ENCODE assay signal across 25 cellular contexts in genomic region chr22:19520566-19521305, GRCh38. TPM values are rescaled to one million over a fixed set of nuclear protein-coding genes. Genes with fewer than 3 reads are reported as not detected.
DNase-seq lines count a peak whose midpoint lies in the region; ATAC-seq and TF ChIP-seq lines count a peak whose summit lies in the region.
"Had no signal": no experiment of that assay in that cellular context is flagged by ENCODE, and none has a peak within 500 bp of the region (broad histone marks: within the 10 kb centered on the region; RNA-seq: fewer than 3 reads in every experiment).

No MANE protein-coding gene starts in this region.

- H2AFZ ChIP-seq in osteoblast (ENCODE audit: low read length) (no peak overlapping the region), smooth muscle cell (ENCODE audit: low read depth) (no peak overlapping the region)
- H2AFZ ChIP-seq: PC-9 had no signal

- H3K9me3 Mint-ChIP-seq in effector memory CD8-positive, alpha-beta T cell = no peaks in the 10 kb centered on the region
- H3K9me3 Mint-ChIP-seq: activated CD4-positive, alpha-beta T cell treated with anti-CD3 and anti-CD28 coated beads, Interleukin-2, amount 10 ng/mL, durations not matched to agents 7 days and 5 days; activated naive CD4-positive, alpha-beta T cell treated with anti-CD3 and anti-CD28 coated beads, Interleukin-2, amount 10 ng/mL, durations not matched to agents 7 days and 5 days; memory B cell had no signal

- H3K36me3 ChIP-seq in left ventricle myocardium inferior (no peaks in the 10 kb centered on the region), esophagus squamous epithelium (no peaks in the 10 kb centered on the region), osteoblast (ENCODE audit: insufficient read depth, low read length) (no peaks in the 10 kb centered on the region), smooth muscle cell (ENCODE audit: low read depth) (no peaks in the 10 kb centered on the region)

- H3K9ac ChIP-seq in smooth muscle cell (ENCODE audit: low read depth) = no peak overlapping the region
- H3K9ac ChIP-seq: BLaER1 treated with 17β-estradiol and CSF1 and Interleukin-3, amounts not matched to agents 10 nM and 100 nM had no signal

- no peaks in the 10 kb centered on the region for H3K79me2 ChIP-seq in osteoblast (ENCODE audit: insufficient read depth, low read length)
- no peaks in the 10 kb centered on the region for H3K79me2 ChIP-seq in smooth muscle cell (ENCODE audit: low read depth)

- H3K27ac ChIP-seq in left ventricle myocardium inferior (replicated peaks) = peak overlapping the region; percentile 95
- H3K27ac ChIP-seq in right cardiac atrium (ENCODE audit: low read length) = no peak overlapping the region
- H3K27ac ChIP-seq in esophagus squamous epithelium = peak overlapping the region in 2 of 4 donors; percentile 82 to 83
- no peak overlapping the region for H3K27ac ChIP-seq in osteoblast (ENCODE audit: low read depth, low read length)
- H3K27ac ChIP-seq in smooth muscle cell (ENCODE audit: low read depth) = no peak overlapping the region
- H3K27ac ChIP-seq: BLaER1 treated with 17β-estradiol and CSF1 and Interleukin-3, amounts not matched to agents 10 nM and 100 nM; neutrophil; PC-9 had no signal

- H3K36me3 Mint-ChIP-seq in effector memory CD8-positive, alpha-beta T cell (ENCODE audit: insufficient read depth) = no peaks in the 10 kb centered on the region
- H3K36me3 Mint-ChIP-seq: memory B cell had no signal

- no peaks in the 10 kb centered on the region for H3F3A ChIP-seq in smooth muscle cell (ENCODE audit: low read depth)

- peaks cover 15 to 33% of the 10 kb centered on the region in 2 donors for H3K27me3 Mint-ChIP-seq in effector memory CD8-positive, alpha-beta T cell

- H4K20me1 ChIP-seq in osteoblast (ENCODE audit: insufficient read depth, low read length) (no peaks in the 10 kb centered on the region), smooth muscle cell (ENCODE audit: low read depth) (no peaks in the 10 kb centered on the region)

- TF ChIP-seq POLR2A in esophagus squamous epithelium (IDR thresholded peaks at IDR 0.05) = no peak

- H3K4me2 ChIP-seq in osteoblast (ENCODE audit: insufficient read depth, low read length) (no peak overlapping the region), smooth muscle cell (no peak overlapping the region)
- H3K4me2 ChIP-seq: BLaER1 treated with 17β-estradiol and CSF1 and Interleukin-3, amounts not matched to agents 10 nM and 100 nM; PC-9 had no signal

- peaks cover 42% of the 10 kb centered on the region for H3K4me1 ChIP-seq in left ventricle myocardium inferior
- peaks cover under 1% of the 10 kb centered on the region for H3K4me1 ChIP-seq in right cardiac atrium (ENCODE audit: control insufficient read depth, insufficient read depth, low read length)
- peaks cover 14 to 27% (median 17%) of the 10 kb centered on the region in 3 donors for H3K4me1 ChIP-seq in esophagus squamous epithelium
- no peaks in the 10 kb centered on the region for H3K4me1 ChIP-seq in osteoblast (ENCODE audit: insufficient read depth, low read length)
- H3K4me1 ChIP-seq in smooth muscle cell (ENCODE audit: low read depth) = peaks cover 12% of the 10 kb centered on the region
- H3K4me1 ChIP-seq: BLaER1 treated with 17β-estradiol and CSF1 and Interleukin-3, amounts not matched to agents 10 nM and 100 nM had no signal

- peaks cover 33% of the 10 kb centered on the region for H3K27me3 ChIP-seq in left ventricle myocardium inferior (ENCODE audit: low read depth)
- H3K27me3 ChIP-seq in right cardiac atrium (ENCODE audit: control insufficient read depth, insufficient read depth) = no peaks in the 10 kb centered on the region
- H3K27me3 ChIP-seq in esophagus squamous epithelium = peaks cover 0 to 39% (median 5%) of the 10 kb centered on the region in 4 donors
- peaks cover 23% of the 10 kb centered on the region for H3K27me3 ChIP-seq in osteoblast (ENCODE audit: insufficient read depth, low read length)
- peaks cover 48% of the 10 kb centered on the region for H3K27me3 ChIP-seq in smooth muscle cell (ENCODE audit: low read depth)

- no peaks in the 10 kb centered on the region for H3K9me3 ChIP-seq in left ventricle myocardium inferior (replicated peaks)
- no peaks in the 10 kb centered on the region for H3K9me3 ChIP-seq in right cardiac atrium (ENCODE audit: control insufficient read depth, low read length)
- no peaks in the 10 kb centered on the region for H3K9me3 ChIP-seq in esophagus squamous epithelium
- H3K9me3 ChIP-seq in osteoblast (ENCODE audit: low read depth, low read length) = no peaks in the 10 kb centered on the region
- no peaks in the 10 kb centered on the region for H3K9me3 ChIP-seq in smooth muscle cell (replicated peaks; ENCODE audit: low read depth)
- H3K9me3 ChIP-seq: BLaER1 treated with 17β-estradiol and CSF1 and Interleukin-3, amounts not matched to agents 10 nM and 100 nM; neutrophil had no signal

- whole genome bisulfite sequencing in right cardiac atrium = 91% methylated on average over 10 of the region's 10 CpGs
- 87 to 96% methylated on average over 8 to 10 of the region's 10 CpGs for WGBS in esophagus squamous epithelium, 2 donors
- 97% methylated on average over 10 of the region's 10 CpGs for whole genome bisulfite sequencing in smooth muscle cell (ENCODE audit: low lambda C conversion rate)

- no peak for ATAC-seq in right cardiac atrium
- ATAC-seq in effector memory CD8-positive, alpha-beta T cell (replicated peaks) = no peak
- ATAC-seq: activated CD8-positive, alpha-beta memory T cell treated with anti-CD3 and anti-CD28 coated beads, Interleukin-2, amount 10 ng/mL, durations not matched to agents 7 days and 5 days had no signal

- no peak overlapping the region for H3K27ac Mint-ChIP-seq in effector memory CD8-positive, alpha-beta T cell
- H3K27ac Mint-ChIP-seq: activated CD4-positive, alpha-beta T cell treated with anti-CD3 and anti-CD28 coated beads, Interleukin-2, amount 10 ng/mL, durations not matched to agents 7 days and 5 days; activated CD8-positive, alpha-beta memory T cell treated with anti-CD3 and anti-CD28 coated beads, Interleukin-2, amount 10 ng/mL, durations not matched to agents 7 days and 5 days; activated naive CD4-positive, alpha-beta T cell treated with anti-CD3 and anti-CD28 coated beads, Interleukin-2, amount 10 ng/mL, durations not matched to agents 7 days and 5 days; memory B cell had no signal

- H3K4me1 Mint-ChIP-seq in effector memory CD8-positive, alpha-beta T cell (ENCODE audit: low read depth in 2 of 2) = peaks cover 3 to 6% of the 10 kb centered on the region in 2 donors

- H3K4me3 ChIP-seq in left ventricle myocardium inferior (peak overlapping the region; percentile 73), right cardiac atrium (ENCODE audit: low read length) (no peak overlapping the region), esophagus squamous epithelium (peak overlapping the region in 3 of 4 donors; percentile 33 to 66 (median 48)), osteoblast (ENCODE audit: insufficient read depth, low read length) (no peak overlapping the region), smooth muscle cell (no peak overlapping the region)
- H3K4me3 ChIP-seq: BLaER1 treated with 17β-estradiol and CSF1 and Interleukin-3, amounts not matched to agents 10 nM and 100 nM; PC-9 had no signal

- TF ChIP-seq CTCF in left ventricle myocardium inferior (IDR thresholded peaks at IDR 0.05; ENCODE audit: borderline replicate concordance) (no peak), esophagus squamous epithelium (IDR thresholded peaks at IDR 0.05) (no peak), osteoblast (IDR thresholded peaks at IDR 0.05; ENCODE audit: extremely low read depth, low read depth, low read length) (no peak), smooth muscle cell (IDR thresholded peaks at IDR 0.05; ENCODE audit: borderline replicate concordance, insufficient read depth, poor library complexity, severe bottlenecking) (no peak)

- DNase-seq in left ventricle myocardium inferior (no peak), right cardiac atrium (no peak), esophagus squamous epithelium (lab: John Stamatoyannopoulos, UW) (no peak), osteoblast (ENCODE audit: insufficient read length, low spot score, missing footprints) (peak; percentile 69), smooth muscle cell (lab: John Stamatoyannopoulos, UW; ENCODE audit: unreplicated experiment) (no peak), NCI-H2196 treated with DMSO at 0.1 percent for 48 hours (lab: John Stamatoyannopoulos, UW; ENCODE audit: unreplicated experiment) (no peak), NCI-H2227 (lab: John Stamatoyannopoulos, UW; ENCODE audit: unreplicated experiment) (no peak)
- no peak for DNase-seq in effector memory CD8-positive, alpha-beta T cell
- DNase-seq: activated CD4-positive, alpha-beta T cell treated with anti-CD3 and anti-CD28 coated beads, Interleukin-2, amount 10 ng/mL, durations not matched to agents 7 days and 5 days; activated CD8-positive, alpha-beta memory T cell treated with anti-CD3 and anti-CD28 coated beads, Interleukin-2, amount 10 ng/mL, durations not matched to agents 7 days and 5 days; activated naive CD4-positive, alpha-beta T cell treated with anti-CD3 and anti-CD28 coated beads, Interleukin-2, amount 10 ng/mL, durations not matched to agents 7 days and 5 days; NCI-H1092 treated with DMSO at 0.1 percent for 48 hours; NCI-H187; NCI-H2171; NCI-H524 treated with DMSO at 0.1 percent for 48 hours; PC-9; SHP77 treated with DMSO at 0.1 percent for 48 hours; small intestine; stimulated activated CD4-positive, alpha-beta T cell treated with anti-CD3 and anti-CD28 coated beads, Interleukin-2, amount 100 ng/mL, for 24 hours; T1000 had no signal

- intact Hi-C loops in left ventricle myocardium inferior (cut with micrococcal nuclease) = no loop called here
- intact Hi-C loops in right cardiac atrium (cut with DNase I) = no loop called here
- intact Hi-C loops in esophagus squamous epithelium (cut with DNase I) = no loop called here

- H3K4me3 Mint-ChIP-seq in effector memory CD8-positive, alpha-beta T cell = no peak overlapping the region
- H3K4me3 Mint-ChIP-seq: activated CD4-positive, alpha-beta T cell treated with anti-CD3 and anti-CD28 coated beads, Interleukin-2, amount 10 ng/mL, durations not matched to agents 7 days and 5 days; activated CD8-positive, alpha-beta memory T cell treated with anti-CD3 and anti-CD28 coated beads, Interleukin-2, amount 10 ng/mL, durations not matched to agents 7 days and 5 days; activated naive CD4-positive, alpha-beta T cell treated with anti-CD3 and anti-CD28 coated beads, Interleukin-2, amount 10 ng/mL, durations not matched to agents 7 days and 5 days; memory B cell had no signal

RNA-seq across cellular contexts. Expression of gene CLDN5, which starts 3.5 kb away (rescaled TPM):
- total RNA-seq in left ventricle myocardium inferior (19.5 TPM), right cardiac atrium (10 to 100 TPM in 2 of 4 donors, 1 to 10 TPM in 2; 4.1 to 12.8 (median 9.2) TPM), esophagus squamous epithelium (10 to 100 TPM in 3 of 4 donors, 1 to 10 TPM in 1; 9.7 to 62.9 (median 23.0) TPM), osteoblast (not detected in 2 replicates), smooth muscle cell (not detected in 2 replicates)
- polyA plus RNA-seq in right cardiac atrium (23.9 TPM), smooth muscle cell (0.11 TPM in 1 of 2 replicates, not detected in the other)
- total RNA-seq: activated CD8-positive, alpha-beta memory T cell treated with anti-CD3 and anti-CD28 coated beads, Interleukin-2, amount 10 ng/mL, durations not matched to agents 7 days and 5 days; G401; PC-9 had no signal
- polyA plus RNA-seq: AG04450 had no signal

RNA-seq across cellular contexts. Expression of gene CDC45, which starts 41.0 kb away (rescaled TPM):
- total RNA-seq in left ventricle myocardium inferior (0.77 TPM), right cardiac atrium (under 1 TPM in 2 of 4 donors, not detected in 2; 0.80 to 0.85 TPM), esophagus squamous epithelium (10 to 100 TPM in 2 of 4 donors, 1 to 10 TPM in 2; 3.4 to 16.7 (median 9.1) TPM), osteoblast (0.72 and 1.5 TPM in 2 replicates), smooth muscle cell (9.7 and 13.7 TPM in 2 replicates)
- polyA plus RNA-seq in right cardiac atrium (0.16 TPM), smooth muscle cell (6.6 and 9.3 TPM in 2 replicates)

RNA-seq across cellular contexts. Expression of gene UFD1, which starts 41.7 kb away (rescaled TPM):
- total RNA-seq in left ventricle myocardium inferior (41.8 TPM), right cardiac atrium (10 to 100 TPM; 34.7 to 46.9 (median 42.7) TPM), esophagus squamous epithelium (10 to 100 TPM; 33.0 to 57.4 (median 45.6) TPM), osteoblast (53.9 and 56.8 TPM in 2 replicates), smooth muscle cell (48.1 and 64.1 TPM in 2 replicates)
- polyA plus RNA-seq in right cardiac atrium (58.1 TPM), smooth muscle cell (99.5 and 111 TPM in 2 replicates)

Comparison
In these comparisons a context has a peak if more than half of its experiments do, and no peak if none do; other contexts are left out.
1. H3K4me3 ChIP-seq: peak in left ventricle myocardium inferior (single experiment) and esophagus squamous epithelium (3 of 4); none in right cardiac atrium (single experiment), osteoblast (single experiment) and smooth muscle cell (single experiment).